In genomic region chr1:75787524-75787923, GRCh38 we compare ENCODE assay signal across 8 cellular contexts. TPM values are rescaled to one million over a fixed set of nuclear protein-coding genes. Genes with fewer than 3 reads are reported as not detected.
DNase-seq lines count a peak whose midpoint lies in the region; ATAC-seq and TF ChIP-seq lines count a peak whose summit lies in the region.

No MANE protein-coding gene starts in this region.

- H4K20me1 ChIP-seq in GM23248 (ENCODE audit: insufficient read depth) (peaks cover 32% of the 10 kb centered on the region), SU-DHL-6 (ENCODE audit: low read depth, low read length) (peaks cover 56% of the 10 kb centered on the region)

- TF ChIP-seq CTCF in SU-DHL-6 (IDR thresholded peaks at IDR 0.05; ENCODE audit: insufficient read depth, low read length, poor library complexity, severe bottlenecking), result no peak
- no peak for TF ChIP-seq CTCF in fibroblast of pulmonary artery (IDR thresholded peaks at IDR 0.05; ENCODE audit: low read length, missing control alignments)
- TF ChIP-seq CTCF in sigmoid colon (IDR thresholded peaks at IDR 0.05), result no peak
- TF ChIP-seq CTCF in GM10248 (IDR thresholded peaks at IDR 0.05; ENCODE audit: control extremely low read depth, extremely low read depth, low read depth, missing control alignments), result no peak

- no peak for ATAC-seq in HG02798 (IDR thresholded peaks at IDR 0.05; ENCODE audit: poor library complexity, unreplicated experiment)

- intact Hi-C loops in sigmoid colon (cut with DNase I), result no loop called here

- peaks cover 65% of the 10 kb centered on the region for H3K79me2 ChIP-seq in GM23248 (ENCODE audit: insufficient read depth)
- peaks cover 64% of the 10 kb centered on the region for H3K79me2 ChIP-seq in SU-DHL-6 (ENCODE audit: insufficient read depth, low read length)

- H2AFZ ChIP-seq in GM23248 (no peak overlapping the region), SU-DHL-6 (ENCODE audit: low read depth, low read length, severe bottlenecking) (no peak overlapping the region)

- H3K27me3 ChIP-seq in GM23248 (replicated peaks; ENCODE audit: insufficient read depth) (no peaks in the 10 kb centered on the region), SU-DHL-6 (ENCODE audit: low read length) (no peaks in the 10 kb centered on the region), sigmoid colon (no peaks in the 10 kb centered on the region)

- H3K27ac ChIP-seq in GM23248 (peak overlapping the region; percentile 70), SU-DHL-6 (ENCODE audit: low read depth, low read length) (peak overlapping the region; percentile 96), sigmoid colon (peak overlapping the region; percentile 3 to 85 (median 82))

- peak overlapping the region; percentile 98 for H3K4me3 ChIP-seq in GM23248
- H3K4me3 ChIP-seq in SU-DHL-6 (ENCODE audit: insufficient read depth, low read length, poor library complexity, severe bottlenecking), result peak overlapping the region; percentile 95
- H3K4me3 ChIP-seq in fibroblast of pulmonary artery (replicated peaks; ENCODE audit: low read depth, low read length), result peak overlapping the region; percentile 81
- H3K4me3 ChIP-seq in sigmoid colon, result peak overlapping the region; percentile 50 to 71 (median 70)

- 4% methylated on average over 4 of the region's 4 CpGs for WGBS in GM23248 (ENCODE audit: low coverage in 1 of 2, low lambda C conversion rate in 2 of 2, missing lambda C conversion rate in 2 of 2), 2 experiments
- WGBS in sigmoid colon, 2 donors, result 2 to 15% methylated on average over 4 of the region's 4 CpGs

- CTCF ChIA-PET in GM10248 (lab: Yijun Ruan, JAX), result no interaction called here

- TF ChIP-seq POLR2A in sigmoid colon (IDR thresholded peaks at IDR 0.05), result no peak

- H3F3A ChIP-seq in GM23248 (ENCODE audit: insufficient read depth) (peaks cover 63% of the 10 kb centered on the region), SU-DHL-6 (ENCODE audit: insufficient read depth) (peaks cover 81% of the 10 kb centered on the region)

- peaks cover 32% of the 10 kb centered on the region for H3K4me1 ChIP-seq in GM23248 (ENCODE audit: insufficient read depth)
- peaks cover 5 to 49% (median 38%) of the 10 kb centered on the region in 4 donors for H3K4me1 ChIP-seq in sigmoid colon

- H3K9me2 ChIP-seq in GM23248 (ENCODE audit: insufficient read depth) (no peaks in the 10 kb centered on the region), SU-DHL-6 (replicated peaks; ENCODE audit: insufficient read depth, low read length) (no peaks in the 10 kb centered on the region)

- H3K36me3 ChIP-seq in GM23248 (ENCODE audit: low read depth) (peaks cover 46% of the 10 kb centered on the region), SU-DHL-6 (ENCODE audit: low read length) (peaks cover 58% of the 10 kb centered on the region), sigmoid colon (peaks cover 6 to 44% (median 11%) of the 10 kb centered on the region in 4 donors)

- in situ Hi-C loops in GM23248 (cut with MboI), result no loop called here

- H3K4me2 ChIP-seq in GM23248 (ENCODE audit: unreplicated experiment) (peak overlapping the region; percentile 88), SU-DHL-6 (ENCODE audit: low read depth, low read length, poor library complexity, severe bottlenecking) (peak overlapping the region; percentile 95)

- H3K9ac ChIP-seq in GM23248 (peak overlapping the region; percentile 96), SU-DHL-6 (ENCODE audit: low read length) (peak overlapping the region; percentile 85)

- POLR2A ChIA-PET in GM10248 (lab: Yijun Ruan, JAX), result no interaction called here

- no peak for TF ChIP-seq EP300 in sigmoid colon (IDR thresholded peaks at IDR 0.05)

- DNase-seq in GM23248 (peak; percentile 17), fibroblast of pulmonary artery (ENCODE audit: low read depth) (no peak), sigmoid colon (no peak), 8988T (no peak), GM10248 (ENCODE audit: extremely low spot score) (no peak), putamen (ENCODE audit: low spot score) (no peak)

- H3K9me3 ChIP-seq in GM23248 (ENCODE audit: low read depth) (no peaks in the 10 kb centered on the region), SU-DHL-6 (ENCODE audit: insufficient read depth, low read length) (no peaks in the 10 kb centered on the region), sigmoid colon (no peaks in the 10 kb centered on the region)

RNA-seq across cellular contexts. Expression of gene RABGGTB, which starts 1.5 kb away (rescaled TPM):
- 75.0 and 75.9 TPM in 2 replicates for total RNA-seq in GM23248 (2014; rRNA removed; shearing (Covaris generic))
- 22.8 and 26.9 TPM in 2 replicates for polyA plus RNA-seq in GM23248 (2016; fragmentation: Nextera tagmentation; extraction: Ambion mirVana)
- total RNA-seq in sigmoid colon, result 10 to 100 TPM; 33.2 to 65.8 (median 52.5) TPM
- polyA plus RNA-seq in sigmoid colon, result 10 to 100 TPM; 48.3 to 61.3 (median 57.9) TPM

RNA-seq across cellular contexts. Expression of gene MSH4, which starts 9.2 kb away (rescaled TPM):
- not detected in 2 replicates for total RNA-seq in GM23248 (2014; rRNA removed; shearing (Covaris generic))
- 0.14 TPM in 1 of 2 replicates, not detected in the other for polyA plus RNA-seq in GM23248 (2016; fragmentation: Nextera tagmentation; extraction: Ambion mirVana)
- under 1 TPM in 3 of 4 donors, not detected in 1; 0.41 to 0.71 (median 0.66) TPM for total RNA-seq in sigmoid colon
- polyA plus RNA-seq in sigmoid colon, result under 1 TPM in 1 of 3 donors, not detected in 2; 0.07 TPM
